Comparison of ENCODE assay signal across 10 cellular contexts in genomic region chr2:25420820-25421237, GRCh38.
DNase-seq lines count a peak whose midpoint lies in the region; ATAC-seq and TF ChIP-seq lines count a peak whose summit lies in the region.
"Had no signal": no experiment of that assay in that cellular context is flagged by ENCODE, and none has a peak within 500 bp of the region (broad histone marks: within the 10 kb centered on the region; RNA-seq: fewer than 3 reads in every experiment).

No MANE protein-coding gene starts in this region.

- no peak for TF ChIP-seq CTCF in neutrophil (IDR thresholded peaks at IDR 0.05)

- peak; percentile 93 for DNase-seq in MV-4-11 (lab: John Stamatoyannopoulos, UW)
- no peak for DNase-seq in NCI-H1092 treated with DMSO at 0.1 percent for 48 hours (lab: John Stamatoyannopoulos, UW)
- no peak for DNase-seq in NCI-H1417 (lab: John Stamatoyannopoulos, UW)
- no peak for DNase-seq in posterior cingulate gyrus
- no peak for DNase-seq in COLO668 (lab: John Stamatoyannopoulos, UW; ENCODE audit: unreplicated experiment)
- DNase-seq: amniotic stem cell had no signal

- peaks cover 10% of the 10 kb centered on the region in 2 experiments for H3K4me1 ChIP-seq in neutrophil (ENCODE audit: control insufficient read depth in 1 of 2, insufficient read depth in 1 of 2, low read depth in 1 of 2, low read length in 1 of 2)

- ATAC-seq in GM18907 (IDR thresholded peaks at IDR 0.05; ENCODE audit: unreplicated experiment) (peak; percentile 50), HG02759 (IDR thresholded peaks at IDR 0.05; ENCODE audit: unreplicated experiment) (peak; percentile 49)
- ATAC-seq: HCT116 had no signal

- H3K27me3 ChIP-seq in neutrophil, result no peaks in the 10 kb centered on the region

- H3K4me3 ChIP-seq in neutrophil (ENCODE audit: low read depth in 1 of 2, low read length in 1 of 2), result no peak overlapping the region

- intact Hi-C loops in posterior cingulate gyrus (cut with DNase I), result no loop called here

- no peaks in the 10 kb centered on the region for H3K9me3 ChIP-seq in neutrophil

- no peaks in the 10 kb centered on the region for H3K36me3 ChIP-seq in neutrophil

- H3K27ac ChIP-seq in neutrophil, result peak overlapping the region; percentile 54
